In genomic region chr1:22101995-22102394, GRCh38 we compare ENCODE assay signal across 18 cellular contexts. TPM values are rescaled to one million over a fixed set of nuclear protein-coding genes. Genes with fewer than 3 reads are reported as not detected.
DNase-seq lines count a peak whose midpoint lies in the region; ATAC-seq and TF ChIP-seq lines count a peak whose summit lies in the region.
"Had no signal": no experiment of that assay in that cellular context is flagged by ENCODE, and none has a peak within 500 bp of the region (broad histone marks: within the 10 kb centered on the region; RNA-seq: fewer than 3 reads in every experiment).

No MANE protein-coding gene starts in this region.

- peaks cover 16% of the 10 kb centered on the region for H3K36me3 Mint-ChIP-seq in activated naive CD8-positive, alpha-beta T cell
- peaks cover 65% of the 10 kb centered on the region for H3K36me3 Mint-ChIP-seq in activated naive CD8-positive, alpha-beta T cell treated with anti-CD3 and anti-CD28 coated beads for 36 hours
- H3K36me3 Mint-ChIP-seq in central memory CD8-positive, alpha-beta T cell (ENCODE audit: insufficient read depth) = peaks cover 21% of the 10 kb centered on the region
- peaks cover 9% of the 10 kb centered on the region for H3K36me3 Mint-ChIP-seq in natural killer cell
- peaks cover 77% of the 10 kb centered on the region for H3K36me3 Mint-ChIP-seq in activated naive CD4-positive, alpha-beta T cell treated with anti-CD3 and anti-CD28 coated beads, Interleukin-2, amount 10 ng/mL, durations not matched to agents 7 days and 5 days

- no peaks in the 10 kb centered on the region for H3K27me3 Mint-ChIP-seq in activated naive CD8-positive, alpha-beta T cell
- no peaks in the 10 kb centered on the region for H3K27me3 Mint-ChIP-seq in activated naive CD8-positive, alpha-beta T cell treated with anti-CD3 and anti-CD28 coated beads for 36 hours
- H3K27me3 Mint-ChIP-seq in central memory CD8-positive, alpha-beta T cell = no peaks in the 10 kb centered on the region
- H3K27me3 Mint-ChIP-seq in natural killer cell (ENCODE audit: low read depth in 2 of 2) = no peaks in the 10 kb centered on the region
- no peaks in the 10 kb centered on the region for H3K27me3 Mint-ChIP-seq in activated naive CD4-positive, alpha-beta T cell treated with anti-CD3 and anti-CD28 coated beads, Interleukin-2, amount 10 ng/mL, durations not matched to agents 7 days and 5 days

- peaks cover 78% of the 10 kb centered on the region for H3K4me1 Mint-ChIP-seq in activated naive CD8-positive, alpha-beta T cell (ENCODE audit: low read depth)
- H3K4me1 Mint-ChIP-seq in activated naive CD8-positive, alpha-beta T cell treated with anti-CD3 and anti-CD28 coated beads for 36 hours = peaks cover 66% of the 10 kb centered on the region
- H3K4me1 Mint-ChIP-seq in central memory CD8-positive, alpha-beta T cell = peaks cover 73% of the 10 kb centered on the region
- peaks cover 79 to 83% of the 10 kb centered on the region in 2 donors for H3K4me1 Mint-ChIP-seq in natural killer cell
- peaks cover 75% of the 10 kb centered on the region for H3K4me1 Mint-ChIP-seq in activated naive CD4-positive, alpha-beta T cell treated with anti-CD3 and anti-CD28 coated beads, Interleukin-2, amount 10 ng/mL, durations not matched to agents 7 days and 5 days

- intact Hi-C loops in natural killer cell (cut with micrococcal nuclease) = loop anchor here (5.0 to 10.0 kb wide), 2 partner anchors 35 to 313 kb away; no protein-coding TSS in a partner anchor

- DNase-seq in activated naive CD8-positive, alpha-beta T cell treated with anti-CD3 and anti-CD28 coated beads for 36 hours = no peak
- DNase-seq in central memory CD8-positive, alpha-beta T cell (ENCODE audit: low spot score in 2 of 2) = no peak
- DNase-seq in natural killer cell (no peak), medulla oblongata (ENCODE audit: extremely low spot score) (no peak)
- DNase-seq in activated naive CD4-positive, alpha-beta T cell treated with anti-CD3 and anti-CD28 coated beads, Interleukin-2, amount 10 ng/mL, durations not matched to agents 7 days and 5 days = no peak
- DNase-seq: DMS53, GDM1, KG1, NCI-H1092, NCI-H1436, NCI-H187 treated with DMSO at 0.1 percent for 48 hours, NCI-H2107, NCI-H446 treated with DMSO at 0.1 percent for 48 hours, NCI-H526 treated with DMSO at 0.1 percent for 48 hours, Right ventricle myocardium superior had no signal

- H3K27ac Mint-ChIP-seq in activated naive CD8-positive, alpha-beta T cell = peak overlapping the region; percentile 46
- no peak overlapping the region for H3K27ac Mint-ChIP-seq in activated naive CD8-positive, alpha-beta T cell treated with anti-CD3 and anti-CD28 coated beads for 36 hours
- H3K27ac Mint-ChIP-seq in central memory CD8-positive, alpha-beta T cell (ENCODE audit: low read depth) = peak overlapping the region; percentile 84
- H3K27ac Mint-ChIP-seq in natural killer cell = peak overlapping the region; percentile 90
- no peak overlapping the region for H3K27ac Mint-ChIP-seq in activated naive CD4-positive, alpha-beta T cell treated with anti-CD3 and anti-CD28 coated beads, Interleukin-2, amount 10 ng/mL, durations not matched to agents 7 days and 5 days

- ATAC-seq in central memory CD8-positive, alpha-beta T cell (replicated peaks; ENCODE audit: extremely low read depth, poor library complexity, severe bottlenecking) = no peak
- ATAC-seq in natural killer cell (no peak), HG03196 (IDR thresholded peaks at IDR 0.05; ENCODE audit: unreplicated experiment) (no peak)
- ATAC-seq: HCT116 had no signal

- H3K4me3 Mint-ChIP-seq in activated naive CD8-positive, alpha-beta T cell = no peak overlapping the region
- H3K4me3 Mint-ChIP-seq in activated naive CD8-positive, alpha-beta T cell treated with anti-CD3 and anti-CD28 coated beads for 36 hours = no peak overlapping the region
- no peak overlapping the region for H3K4me3 Mint-ChIP-seq in central memory CD8-positive, alpha-beta T cell
- no peak overlapping the region for H3K4me3 Mint-ChIP-seq in natural killer cell
- no peak overlapping the region for H3K4me3 Mint-ChIP-seq in activated naive CD4-positive, alpha-beta T cell treated with anti-CD3 and anti-CD28 coated beads, Interleukin-2, amount 10 ng/mL, durations not matched to agents 7 days and 5 days

- H3K9me3 Mint-ChIP-seq in activated naive CD8-positive, alpha-beta T cell (ENCODE audit: low read depth) = no peaks in the 10 kb centered on the region
- H3K9me3 Mint-ChIP-seq in activated naive CD8-positive, alpha-beta T cell treated with anti-CD3 and anti-CD28 coated beads for 36 hours = peaks cover 13% of the 10 kb centered on the region
- H3K9me3 Mint-ChIP-seq in central memory CD8-positive, alpha-beta T cell = no peaks in the 10 kb centered on the region
- H3K9me3 Mint-ChIP-seq in natural killer cell = no peaks in the 10 kb centered on the region
- no peaks in the 10 kb centered on the region for H3K9me3 Mint-ChIP-seq in activated naive CD4-positive, alpha-beta T cell treated with anti-CD3 and anti-CD28 coated beads, Interleukin-2, amount 10 ng/mL, durations not matched to agents 7 days and 5 days

- CTCF ChIA-PET in activated naive CD4-positive, alpha-beta T cell treated with anti-CD3 and anti-CD28 coated beads, Interleukin-2, amount 10 ng/mL, durations not matched to agents 7 days and 5 days (lab: Charles Lee) = no interaction called here

- TF ChIP-seq CTCF in natural killer cell (IDR thresholded peaks at IDR 0.05) = no peak

RNA-seq across cellular contexts. Expression of gene WNT4, which starts 40.9 kb away (rescaled TPM):
- total RNA-seq in activated naive CD8-positive, alpha-beta T cell treated with anti-CD3 and anti-CD28 coated beads for 36 hours = not detected
- total RNA-seq in natural killer cell = not detected
- total RNA-seq: Right ventricle myocardium superior had no signal

RNA-seq across cellular contexts. Expression of gene CDC42, which starts 49.5 kb away (rescaled TPM):
- total RNA-seq in activated naive CD8-positive, alpha-beta T cell treated with anti-CD3 and anti-CD28 coated beads for 36 hours = 100 to 1,000 TPM; 301 to 302 TPM
- total RNA-seq in natural killer cell = 100 to 1,000 TPM; 454 to 470 (median 463) TPM

Comparison
In these comparisons a context has a peak if more than half of its experiments do, and no peak if none do; other contexts are left out.
1. H3K27ac Mint-ChIP-seq: peak in activated naive CD8-positive, alpha-beta T cell (single experiment), central memory CD8-positive, alpha-beta T cell (single experiment) and natural killer cell (2 of 2); none in activated naive CD8-positive, alpha-beta T cell treated with anti-CD3 and anti-CD28 coated beads for 36 hours (single experiment) and activated naive CD4-positive, alpha-beta T cell treated with anti-CD3 and anti-CD28 coated beads, Interleukin-2, amount 10 ng/mL, durations not matched to agents 7 days and 5 days (single experiment).